Comparison of ENCODE assay signal across 1 cellular context in the genomic region with DNA sequence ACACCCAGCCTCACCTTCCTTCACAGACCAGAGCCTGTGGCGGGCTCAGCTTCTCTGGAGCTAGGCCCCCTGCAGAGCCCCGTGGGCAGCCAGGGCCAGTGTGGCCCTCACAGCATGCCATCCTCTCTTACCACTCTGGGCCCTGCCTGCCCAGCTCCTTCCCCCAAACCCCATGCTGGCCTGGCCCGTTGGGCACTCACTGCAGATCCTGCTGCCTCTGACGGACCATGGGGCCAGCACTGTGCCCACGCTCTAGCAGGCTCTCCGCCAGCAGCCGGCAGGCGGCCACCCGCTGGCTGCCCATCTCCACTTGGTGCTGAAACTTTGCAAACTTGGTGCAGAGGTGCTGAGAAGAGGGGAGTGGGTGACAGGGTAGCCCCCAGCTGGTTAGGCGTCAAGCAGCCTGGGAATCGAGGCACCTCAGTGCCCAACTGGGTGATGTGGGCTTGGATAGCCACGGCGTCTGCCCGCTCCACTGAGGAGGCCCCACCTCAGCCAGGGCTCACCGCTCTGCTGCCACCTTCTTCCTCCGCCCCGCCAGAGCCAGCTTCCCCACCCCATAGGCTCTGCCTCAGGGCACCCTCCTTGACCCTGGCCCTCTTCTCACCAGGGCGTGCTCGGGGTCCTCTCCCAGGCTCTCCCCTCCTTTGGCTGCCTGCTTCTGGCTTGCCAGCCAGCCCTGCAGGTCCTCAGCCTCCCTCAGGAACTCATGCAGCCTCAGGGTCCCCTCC.
TF ChIP-seq lines count a peak whose summit lies in the region.

No MANE protein-coding gene starts in this region.

TF ChIP-seq in IMR-90, 13 proteins besides CTCF, POLR2A, EP300 and RAD21:
- TF ChIP-seq NFE2L2 (IDR thresholded peaks at IDR 0.05; ENCODE audit: low read depth, low read length) (no peak), RFX5 (IDR thresholded peaks at IDR 0.05; ENCODE audit: low read depth, low read length) (no peak), FOS (IDR thresholded peaks at IDR 0.05; ENCODE audit: low read depth, low read length) (no peak)
